ENCODE assay signal across 14 cellular contexts in the genomic region with DNA sequence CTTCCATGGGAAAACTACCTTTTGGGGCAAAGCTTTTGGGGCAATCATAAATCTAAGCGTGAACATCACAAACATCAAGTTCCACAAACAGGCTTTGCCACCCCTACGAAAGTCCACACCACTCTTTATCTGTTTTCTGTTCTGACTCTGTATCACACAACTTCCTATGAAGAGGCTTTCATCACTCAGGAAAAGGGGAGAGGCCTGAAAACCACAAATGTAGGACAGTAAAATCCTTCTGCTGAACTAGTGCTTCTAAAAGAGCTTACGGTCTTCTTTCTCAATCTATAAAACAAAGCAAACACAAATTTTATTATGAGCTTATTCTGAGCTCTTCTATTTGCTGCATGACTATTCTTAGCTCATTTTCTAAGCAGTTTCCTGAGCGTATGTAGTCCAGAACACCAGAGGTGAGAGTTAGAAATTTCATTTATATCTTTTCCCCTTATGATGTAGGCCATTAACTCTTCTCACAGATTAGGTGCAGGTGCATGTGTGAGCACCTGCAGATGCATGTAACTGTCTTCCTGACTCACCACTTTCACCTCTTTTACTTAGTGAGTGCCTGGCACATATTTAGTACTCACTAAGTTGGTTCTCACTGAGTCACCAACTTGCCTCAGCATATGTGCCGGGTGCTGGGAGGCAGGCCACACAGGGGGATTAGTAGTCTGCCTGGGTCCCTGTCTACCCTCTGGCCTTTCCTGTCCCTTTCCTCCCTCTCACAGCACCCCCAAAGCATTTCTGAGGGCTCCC. TPM values are rescaled to one million over a fixed set of nuclear protein-coding genes. Genes with fewer than 3 reads are reported as not detected.
DNase-seq lines count a peak whose midpoint lies in the region; ATAC-seq and TF ChIP-seq lines count a peak whose summit lies in the region.
"Had no signal": no experiment of that assay in that cellular context is flagged by ENCODE, and none has a peak within 500 bp of the region (broad histone marks: within the 10 kb centered on the region; RNA-seq: fewer than 3 reads in every experiment).

No MANE protein-coding gene starts in this region.

- H3K14ac ChIP-seq in neuronal stem cell (ENCODE audit: low read length): no peak overlapping the region

- H3K27me3 ChIP-seq in neuronal stem cell (ENCODE audit: control insufficient read depth in 3 of 3, insufficient read depth in 3 of 3, low read depth in 1 of 3, low read length in 3 of 3): no peaks in the 10 kb centered on the region

- H3K4me3 ChIP-seq in neuronal stem cell (ENCODE audit: low read length in 2 of 2): no peak overlapping the region
- H3K4me3 ChIP-seq: A549, coronary artery, K562, lower lobe of right lung, skin epidermis had no signal

- TF ChIP-seq CTCF in MCF 10A (IDR thresholded peaks at IDR 0.05; ENCODE audit: unreplicated experiment): no peak

- H4K91ac ChIP-seq in neuronal stem cell (ENCODE audit: low read depth, low read length, poor library complexity): no peak overlapping the region

- H2BK15ac ChIP-seq in neuronal stem cell (ENCODE audit: low read length): no peak overlapping the region

- no peak overlapping the region for H3K27ac ChIP-seq in neuronal stem cell (replicated peaks; ENCODE audit: low read length)
- H3K27ac ChIP-seq: A549, coronary artery, lower lobe of right lung had no signal

- no peak overlapping the region for H2AK5ac ChIP-seq in neuronal stem cell (ENCODE audit: low read depth, low read length)

- H2BK120ac ChIP-seq in neuronal stem cell (ENCODE audit: low read depth, low read length): no peak overlapping the region

- intact Hi-C loops in activated CD4-positive, alpha-beta T cell treated with anti-CD3 and anti-CD28 coated beads, Interleukin-2, amount 10 ng/mL, durations not matched to agents 24 days and 14 days (cut with micrococcal nuclease): loop anchor here (2.0 kb wide), 1 partner anchor 357 kb away; no protein-coding TSS in a partner anchor
- intact Hi-C loops in activated T-helper 2 cell treated with anti-CD3 and anti-CD28 coated beads, Interferon-gamma antibody, Interleukin-2, Interleukin-4, amounts not matched to agents 10 μg/mL and 5 μg/mL and 100 μg/mL, durations not matched to agents 14 hours and 24 hours and 36 hours (cut with micrococcal nuclease): no loop called here
- intact Hi-C loops in sciatic nerve (cut with DNase I) (loop anchor here (10.0 kb wide), 1 partner anchor 63 kb away; the partner anchor contains the start of gene GNPTAB), MCF 10A (cut with micrococcal nuclease) (loop anchor here (5.0 to 10.0 kb wide), 4 partner anchors 360 to 1105 kb away; partner anchors contain the start of gene IGF1)

- H3K4me1 ChIP-seq in neuronal stem cell (ENCODE audit: control insufficient read depth in 2 of 2, insufficient read depth in 1 of 2, low read depth in 1 of 2, low read length in 2 of 2): no peaks in the 10 kb centered on the region
- H3K4me1 ChIP-seq: A549, lower lobe of right lung had no signal

- H3K36me3 Mint-ChIP-seq in activated CD4-positive, alpha-beta T cell treated with anti-CD3 and anti-CD28 coated beads, Interleukin-2, amount 10 ng/mL, durations not matched to agents 24 days and 14 days (ENCODE audit: low read depth): peaks cover 29% of the 10 kb centered on the region
- H3K36me3 Mint-ChIP-seq in activated T-helper 2 cell treated with anti-CD3 and anti-CD28 coated beads, Interferon-gamma antibody, Interleukin-2, Interleukin-4, amounts not matched to agents 10 μg/mL and 5 μg/mL and 100 μg/mL, durations not matched to agents 14 hours and 24 hours and 36 hours (ENCODE audit: low read depth): peaks cover 66% of the 10 kb centered on the region
- peaks cover 7% of the 10 kb centered on the region for H3K36me3 Mint-ChIP-seq in MCF 10A (ENCODE audit: insufficient read depth, unreplicated experiment)

- peaks cover 0 to 3% of the 10 kb centered on the region in 2 donors for H3K36me3 ChIP-seq in neuronal stem cell (replicated peaks in 1 of 2; ENCODE audit: control insufficient read depth in 2 of 2, insufficient read depth in 2 of 2, low read length in 2 of 2)

- H3K4me1 Mint-ChIP-seq in activated CD4-positive, alpha-beta T cell treated with anti-CD3 and anti-CD28 coated beads, Interleukin-2, amount 10 ng/mL, durations not matched to agents 24 days and 14 days: peaks cover 24% of the 10 kb centered on the region
- H3K4me1 Mint-ChIP-seq in activated T-helper 2 cell treated with anti-CD3 and anti-CD28 coated beads, Interferon-gamma antibody, Interleukin-2, Interleukin-4, amounts not matched to agents 10 μg/mL and 5 μg/mL and 100 μg/mL, durations not matched to agents 14 hours and 24 hours and 36 hours (ENCODE audit: low read depth): peaks cover 30% of the 10 kb centered on the region
- no peaks in the 10 kb centered on the region for H3K4me1 Mint-ChIP-seq in MCF 10A (ENCODE audit: insufficient read depth, unreplicated experiment)

- no peaks in the 10 kb centered on the region for H3K79me1 ChIP-seq in neuronal stem cell (ENCODE audit: low read depth, low read length)

- H4K8ac ChIP-seq in neuronal stem cell (ENCODE audit: low read depth, low read length): no peak overlapping the region

- peak overlapping the region; percentile 22 for H3K27ac Mint-ChIP-seq in activated CD4-positive, alpha-beta T cell treated with anti-CD3 and anti-CD28 coated beads, Interleukin-2, amount 10 ng/mL, durations not matched to agents 24 days and 14 days
- H3K27ac Mint-ChIP-seq in activated T-helper 2 cell treated with anti-CD3 and anti-CD28 coated beads, Interferon-gamma antibody, Interleukin-2, Interleukin-4, amounts not matched to agents 10 μg/mL and 5 μg/mL and 100 μg/mL, durations not matched to agents 14 hours and 24 hours and 36 hours: peak overlapping the region; percentile 11
- H3K27ac Mint-ChIP-seq in MCF 10A (ENCODE audit: low read depth, unreplicated experiment): no peak overlapping the region
- H3K27ac Mint-ChIP-seq: T-cell had no signal

- H3K4ac ChIP-seq in neuronal stem cell (ENCODE audit: low read length): no peak overlapping the region

- no peak overlapping the region for H3K9ac ChIP-seq in neuronal stem cell (ENCODE audit: low read depth, low read length, poor library complexity)

- no peaks in the 10 kb centered on the region for H3K9me3 ChIP-seq in neuronal stem cell (replicated peaks in 1 of 2; ENCODE audit: control insufficient read depth in 2 of 2, insufficient read depth in 1 of 2, low read depth in 1 of 2, low read length in 2 of 2)
- H3K9me3 ChIP-seq: A549, lower lobe of right lung had no signal

- H2BK12ac ChIP-seq in neuronal stem cell (ENCODE audit: low read length): no peak overlapping the region

- H3K9me3 Mint-ChIP-seq in activated CD4-positive, alpha-beta T cell treated with anti-CD3 and anti-CD28 coated beads, Interleukin-2, amount 10 ng/mL, durations not matched to agents 24 days and 14 days: no peaks in the 10 kb centered on the region
- no peaks in the 10 kb centered on the region for H3K9me3 Mint-ChIP-seq in activated T-helper 2 cell treated with anti-CD3 and anti-CD28 coated beads, Interferon-gamma antibody, Interleukin-2, Interleukin-4, amounts not matched to agents 10 μg/mL and 5 μg/mL and 100 μg/mL, durations not matched to agents 14 hours and 24 hours and 36 hours
- H3K9me3 Mint-ChIP-seq in MCF 10A (ENCODE audit: unreplicated experiment): no peaks in the 10 kb centered on the region
- H3K9me3 Mint-ChIP-seq: T-cell had no signal

- no peak overlapping the region for H3K4me3 Mint-ChIP-seq in activated CD4-positive, alpha-beta T cell treated with anti-CD3 and anti-CD28 coated beads, Interleukin-2, amount 10 ng/mL, durations not matched to agents 24 days and 14 days
- H3K4me3 Mint-ChIP-seq in activated T-helper 2 cell treated with anti-CD3 and anti-CD28 coated beads, Interferon-gamma antibody, Interleukin-2, Interleukin-4, amounts not matched to agents 10 μg/mL and 5 μg/mL and 100 μg/mL, durations not matched to agents 14 hours and 24 hours and 36 hours (ENCODE audit: low read depth): no peak overlapping the region
- no peak overlapping the region for H3K4me3 Mint-ChIP-seq in MCF 10A (ENCODE audit: unreplicated experiment)
- H3K4me3 Mint-ChIP-seq: T-cell had no signal

- H3K23ac ChIP-seq in neuronal stem cell (ENCODE audit: low read depth, low read length, poor library complexity): no peak overlapping the region

- ATAC-seq in sciatic nerve: peak; percentile 14
- ATAC-seq: A549, K562, T-cell had no signal

- no peaks in the 10 kb centered on the region for H3K27me3 Mint-ChIP-seq in activated CD4-positive, alpha-beta T cell treated with anti-CD3 and anti-CD28 coated beads, Interleukin-2, amount 10 ng/mL, durations not matched to agents 24 days and 14 days
- no peaks in the 10 kb centered on the region for H3K27me3 Mint-ChIP-seq in activated T-helper 2 cell treated with anti-CD3 and anti-CD28 coated beads, Interferon-gamma antibody, Interleukin-2, Interleukin-4, amounts not matched to agents 10 μg/mL and 5 μg/mL and 100 μg/mL, durations not matched to agents 14 hours and 24 hours and 36 hours (ENCODE audit: low read depth)
- no peaks in the 10 kb centered on the region for H3K27me3 Mint-ChIP-seq in MCF 10A (ENCODE audit: insufficient read depth, unreplicated experiment)
- H3K27me3 Mint-ChIP-seq: T-cell had no signal

- H3K4me2 ChIP-seq in neuronal stem cell (ENCODE audit: insufficient read depth, low read length, poor library complexity, severe bottlenecking): no peak overlapping the region
- H3K4me2 ChIP-seq: A549 had no signal

- POLR2A ChIA-PET in MCF 10A (lab: Yijun Ruan, JAX): interaction anchor here (0.7 kb wide), 1 partner anchor 57 kb away, joined by 3 read pairs; no protein-coding TSS in a partner anchor

- no CpG with 5 or more reads among the region's 5 CpGs for WGBS in neuronal stem cell (ENCODE audit: extremely low coverage in 2 of 2, insufficient read length in 2 of 2, insufficient replicate concordance in 1 of 2), 2 donors

- CTCF ChIA-PET in MCF 10A (lab: Yijun Ruan, JAX): interaction anchor here (0.6 to 3.3 kb wide), 25 partner anchors 8 to 378 kb away, joined by 3 to 73 read pairs (median 3); partner anchors contain the start of genes GNPTAB and SPIC

- DNase-seq in activated CD4-positive, alpha-beta T cell treated with anti-CD3 and anti-CD28 coated beads, Interleukin-2, amount 10 ng/mL, durations not matched to agents 24 days and 14 days: no peak
- no peak for DNase-seq in activated CD4-positive, alpha-beta T cell treated with anti-CD3 and anti-CD28 coated beads, Interleukin-2, amount 50 U/mL, for 4 hours
- DNase-seq in NOMO-1 (lab: John Stamatoyannopoulos, UW; ENCODE audit: unreplicated experiment in 2 of 2) (peak; percentile 64 to 86), sciatic nerve (ENCODE audit: low spot score) (no peak), NCI-H345 (lab: John Stamatoyannopoulos, UW) (no peak), MCF 10A (ENCODE audit: unreplicated experiment) (no peak), neuronal stem cell (ENCODE audit: low spot score) (no peak)
- no peak for DNase-seq in activated T-helper 2 cell treated with anti-CD3 and anti-CD28 coated beads, Interferon-gamma antibody, Interleukin-2, Interleukin-4, amounts not matched to agents 10 μg/mL and 5 μg/mL and 100 μg/mL, durations not matched to agents 14 hours and 24 hours and 36 hours (ENCODE audit: low spot score)
- DNase-seq: lower lobe of right lung, T-cell had no signal

- BruUV-seq in MCF 10A (replicated peaks; lab: Mats Ljungman, UMichigan): no TSS peak

- H3K18ac ChIP-seq in neuronal stem cell (ENCODE audit: low read length): no peak overlapping the region

- no peak overlapping the region for H2AFZ ChIP-seq in neuronal stem cell (ENCODE audit: low read length)

- no peak overlapping the region for H2BK5ac ChIP-seq in neuronal stem cell (ENCODE audit: low read length)

RNA-seq across cellular contexts. Expression of gene SYCP3, which starts 32.9 kb away (rescaled TPM):
- total RNA-seq in activated CD4-positive, alpha-beta T cell treated with anti-CD3 and anti-CD28 coated beads, Interleukin-2, amount 10 ng/mL, durations not matched to agents 24 days and 14 days: 0.44 and 0.50 TPM in 2 replicates
- total RNA-seq in activated T-helper 2 cell treated with anti-CD3 and anti-CD28 coated beads, Interferon-gamma antibody, Interleukin-2, Interleukin-4, amounts not matched to agents 10 μg/mL and 5 μg/mL and 100 μg/mL, durations not matched to agents 14 hours and 24 hours and 36 hours: 0.50 and 0.92 TPM in 2 replicates
- total RNA-seq in sciatic nerve (not detected), MCF 10A (2022) (not detected in 2 replicates)
- polyA plus RNA-seq in neuronal stem cell (2013, experiment 1 of 2): 0.04 TPM
- polyA plus RNA-seq in neuronal stem cell (2013, experiment 2 of 2): not detected

RNA-seq across cellular contexts. Expression of gene GNPTAB, which starts 58.6 kb away (rescaled TPM):
- total RNA-seq in activated CD4-positive, alpha-beta T cell treated with anti-CD3 and anti-CD28 coated beads, Interleukin-2, amount 10 ng/mL, durations not matched to agents 24 days and 14 days: 48.2 and 57.2 TPM in 2 replicates
- total RNA-seq in activated T-helper 2 cell treated with anti-CD3 and anti-CD28 coated beads, Interferon-gamma antibody, Interleukin-2, Interleukin-4, amounts not matched to agents 10 μg/mL and 5 μg/mL and 100 μg/mL, durations not matched to agents 14 hours and 24 hours and 36 hours: 93.6 and 100 TPM in 2 replicates
- total RNA-seq in sciatic nerve (45.7 TPM), MCF 10A (2022) (11.5 and 14.8 TPM in 2 replicates)
- 12.4 TPM for polyA plus RNA-seq in neuronal stem cell (2013, experiment 1 of 2)
- 13.2 TPM for polyA plus RNA-seq in neuronal stem cell (2013, experiment 2 of 2)

Comparison
In these comparisons a context has a peak if more than half of its experiments do, and no peak if none do; other contexts are left out.
1. DNase-seq: peak in NOMO-1 (2 of 2); none in activated CD4-positive, alpha-beta T cell treated with anti-CD3 and anti-CD28 coated beads, Interleukin-2, amount 10 ng/mL, durations not matched to agents 24 days and 14 days (single experiment), activated CD4-positive, alpha-beta T cell treated with anti-CD3 and anti-CD28 coated beads, Interleukin-2, amount 50 U/mL, for 4 hours (0 of 2), activated T-helper 2 cell treated with anti-CD3 and anti-CD28 coated beads, Interferon-gamma antibody, Interleukin-2, Interleukin-4, amounts not matched to agents 10 μg/mL and 5 μg/mL and 100 μg/mL, durations not matched to agents 14 hours and 24 hours and 36 hours (single experiment), sciatic nerve (single experiment), NCI-H345 (single experiment), MCF 10A (single experiment) and neuronal stem cell (single experiment).